18 cellular contexts compared by ENCODE assay signal in the genomic region with DNA sequence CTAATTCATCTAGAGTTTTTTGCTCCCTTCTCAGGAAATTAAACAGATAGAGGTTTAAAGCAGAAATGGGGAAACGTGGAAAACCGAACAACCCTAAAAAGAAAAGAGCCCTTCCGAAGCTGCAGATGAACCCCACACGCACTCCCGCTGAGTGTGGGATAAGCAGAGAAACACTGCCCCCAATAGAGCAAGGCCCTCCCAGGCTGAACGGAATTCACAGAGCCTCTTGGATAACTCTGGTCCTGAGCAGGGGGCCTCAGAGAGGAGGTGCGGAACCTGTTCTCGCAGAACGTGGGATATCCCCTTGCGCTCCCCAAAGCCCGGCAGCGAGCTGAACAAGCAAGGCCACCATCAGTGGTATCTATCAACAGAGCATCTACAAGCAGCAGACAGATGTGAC. TPM values are rescaled to one million over a fixed set of nuclear protein-coding genes. Genes with fewer than 3 reads are reported as not detected.
A peak's percentile ranks its signal among the peaks of the same experiment; 100 is the strongest.
DNase-seq lines count a peak whose midpoint lies in the region; ATAC-seq and TF ChIP-seq lines count a peak whose summit lies in the region.
"Had no signal": no experiment of that assay in that cellular context is flagged by ENCODE, and none has a peak within 500 bp of the region (broad histone marks: within the 10 kb centered on the region; RNA-seq: fewer than 3 reads in every experiment).

No MANE protein-coding gene starts in this region.

- H3K4me3 Mint-ChIP-seq in activated naive CD8-positive, alpha-beta T cell: no peak overlapping the region
- no peak overlapping the region for H3K4me3 Mint-ChIP-seq in activated naive CD8-positive, alpha-beta T cell treated with anti-CD3 and anti-CD28 coated beads for 36 hours
- no peak overlapping the region for H3K4me3 Mint-ChIP-seq in WTC11
- H3K4me3 Mint-ChIP-seq: memory B cell, type B pancreatic cell had no signal

- ATAC-seq in WTC11 (peak; percentile 64), right cardiac atrium (peak; percentile 21 to 35), psoas muscle (peak in 1 of 4 donors; percentile 39), HG03139 (IDR thresholded peaks at IDR 0.05; ENCODE audit: unreplicated experiment) (no peak), HG03342 (IDR thresholded peaks at IDR 0.05; ENCODE audit: unreplicated experiment) (no peak)

- no peak overlapping the region for H2AFZ ChIP-seq in smooth muscle cell (ENCODE audit: low read depth)
- H2AFZ ChIP-seq: parathyroid adenoma had no signal

- H3K27ac Mint-ChIP-seq in activated naive CD8-positive, alpha-beta T cell: peak overlapping the region; percentile 76
- no peak overlapping the region for H3K27ac Mint-ChIP-seq in activated naive CD8-positive, alpha-beta T cell treated with anti-CD3 and anti-CD28 coated beads for 36 hours
- peak overlapping the region; percentile 81 for H3K27ac Mint-ChIP-seq in WTC11
- H3K27ac Mint-ChIP-seq: type B pancreatic cell had no signal

- H3K27me3 Mint-ChIP-seq in activated naive CD8-positive, alpha-beta T cell: no peaks in the 10 kb centered on the region
- H3K27me3 Mint-ChIP-seq in activated naive CD8-positive, alpha-beta T cell treated with anti-CD3 and anti-CD28 coated beads for 36 hours: no peaks in the 10 kb centered on the region
- H3K27me3 Mint-ChIP-seq in WTC11 (ENCODE audit: low read depth): no peaks in the 10 kb centered on the region
- H3K27me3 Mint-ChIP-seq: memory B cell, type B pancreatic cell had no signal

- WGBS in right cardiac atrium: 74% methylated on average over 12 of the region's 12 CpGs
- WGBS in psoas muscle, 3 donors: 69 to 83% (median 74%) methylated on average over 12 of the region's 12 CpGs
- 89% methylated on average over 12 of the region's 12 CpGs for WGBS in smooth muscle cell (ENCODE audit: low lambda C conversion rate)

- no peaks in the 10 kb centered on the region for H3F3A ChIP-seq in smooth muscle cell (ENCODE audit: low read depth)

- H3K79me2 ChIP-seq in smooth muscle cell (ENCODE audit: low read depth): peaks cover 80% of the 10 kb centered on the region

- no peaks in the 10 kb centered on the region for H3K36me3 ChIP-seq in psoas muscle (ENCODE audit: insufficient read depth in 1 of 2, low read depth in 1 of 2)
- H3K36me3 ChIP-seq in smooth muscle cell (ENCODE audit: low read depth): no peaks in the 10 kb centered on the region

- no peak overlapping the region for H3K4me3 ChIP-seq in right cardiac atrium (ENCODE audit: low read length)
- H3K4me3 ChIP-seq in psoas muscle: no peak overlapping the region
- no peak overlapping the region for H3K4me3 ChIP-seq in smooth muscle cell

- intact Hi-C loops in right cardiac atrium (cut with DNase I) (no loop called here), psoas muscle (cut with DNase I) (no loop called here)

- H3K27me3 ChIP-seq in right cardiac atrium (ENCODE audit: control insufficient read depth, insufficient read depth): no peaks in the 10 kb centered on the region
- no peaks in the 10 kb centered on the region for H3K27me3 ChIP-seq in psoas muscle (ENCODE audit: insufficient read depth in 3 of 3, low read length in 2 of 3)
- H3K27me3 ChIP-seq in smooth muscle cell (ENCODE audit: low read depth): no peaks in the 10 kb centered on the region

- H3K4me1 ChIP-seq in right cardiac atrium (ENCODE audit: control insufficient read depth, insufficient read depth, low read length) (peaks cover 28% of the 10 kb centered on the region), psoas muscle (peaks cover 59% of the 10 kb centered on the region), smooth muscle cell (ENCODE audit: low read depth) (peaks cover 22% of the 10 kb centered on the region)
- H3K4me1 ChIP-seq: parathyroid adenoma had no signal

- peaks cover 80% of the 10 kb centered on the region for H3K4me1 Mint-ChIP-seq in activated naive CD8-positive, alpha-beta T cell (ENCODE audit: low read depth)
- H3K4me1 Mint-ChIP-seq in activated naive CD8-positive, alpha-beta T cell treated with anti-CD3 and anti-CD28 coated beads for 36 hours: peaks cover 78% of the 10 kb centered on the region
- peaks cover 92% of the 10 kb centered on the region for H3K4me1 Mint-ChIP-seq in WTC11

- no peak for TF ChIP-seq CTCF in WTC11 (IDR thresholded peaks at IDR 0.05)
- peak; percentile 8 for TF ChIP-seq CTCF in psoas muscle (IDR thresholded peaks at IDR 0.05)
- no peak for TF ChIP-seq CTCF in smooth muscle cell (IDR thresholded peaks at IDR 0.05; ENCODE audit: borderline replicate concordance, insufficient read depth, poor library complexity, severe bottlenecking)

- H3K9me3 ChIP-seq in right cardiac atrium (ENCODE audit: control insufficient read depth, low read length) (no peaks in the 10 kb centered on the region), psoas muscle (no peaks in the 10 kb centered on the region), smooth muscle cell (replicated peaks; ENCODE audit: low read depth) (no peaks in the 10 kb centered on the region)

- no peak overlapping the region for H3K9ac ChIP-seq in smooth muscle cell (ENCODE audit: low read depth)
- H3K9ac ChIP-seq: parathyroid adenoma had no signal

- no peak overlapping the region for H3K4me2 ChIP-seq in smooth muscle cell

- peaks cover 100% of the 10 kb centered on the region for H4K20me1 ChIP-seq in smooth muscle cell (ENCODE audit: low read depth)

- CTCF ChIA-PET in WTC11 (lab: Charles Lee): interaction anchor here (1.2 to 1.7 kb wide), 3 partner anchors 36 to 127 kb away, joined by 3 to 9 read pairs (median 4); no protein-coding TSS in a partner anchor

- H3K36me3 Mint-ChIP-seq in activated naive CD8-positive, alpha-beta T cell: no peaks in the 10 kb centered on the region
- H3K36me3 Mint-ChIP-seq in activated naive CD8-positive, alpha-beta T cell treated with anti-CD3 and anti-CD28 coated beads for 36 hours: peaks cover 7% of the 10 kb centered on the region
- H3K36me3 Mint-ChIP-seq in WTC11: peaks cover 10% of the 10 kb centered on the region

- no peak for DNase-seq in activated naive CD8-positive, alpha-beta T cell treated with anti-CD3 and anti-CD28 coated beads for 36 hours
- DNase-seq in WTC11 (ENCODE audit: low spot score) (peak; percentile 43), right cardiac atrium (no peak), psoas muscle (no peak), smooth muscle cell (lab: John Stamatoyannopoulos, UW; ENCODE audit: unreplicated experiment) (no peak)
- DNase-seq: ACHN; activated naive CD4-positive, alpha-beta T cell; KBM-7; NCI-H1436; stimulated activated CD8-positive, alpha-beta memory T cell treated with anti-CD3 and anti-CD28 coated beads, Interleukin-4, amount 100 ng/mL, for 48 hours; T1000 had no signal

- H3K27ac ChIP-seq in right cardiac atrium (ENCODE audit: low read length): no peak overlapping the region
- H3K27ac ChIP-seq in psoas muscle: no peak overlapping the region
- no peak overlapping the region for H3K27ac ChIP-seq in smooth muscle cell (ENCODE audit: low read depth)
- H3K27ac ChIP-seq: parathyroid adenoma, RWPE1 had no signal

- POLR2A ChIA-PET in WTC11 (lab: Charles Lee): interaction anchor here (0.5 to 0.9 kb wide), 4 partner anchors 25 to 123 kb away, joined by 3 to 4 read pairs (median 4); no protein-coding TSS in a partner anchor

- no peaks in the 10 kb centered on the region for H3K9me3 Mint-ChIP-seq in activated naive CD8-positive, alpha-beta T cell (ENCODE audit: low read depth)
- H3K9me3 Mint-ChIP-seq in activated naive CD8-positive, alpha-beta T cell treated with anti-CD3 and anti-CD28 coated beads for 36 hours: no peaks in the 10 kb centered on the region
- H3K9me3 Mint-ChIP-seq in WTC11: no peaks in the 10 kb centered on the region
- H3K9me3 Mint-ChIP-seq: memory B cell, type B pancreatic cell had no signal

TF ChIP-seq in WTC11, 78 proteins besides CTCF, POLR2A, EP300 and RAD21 (continues in another document):
- TF ChIP-seq, protein P1, sequence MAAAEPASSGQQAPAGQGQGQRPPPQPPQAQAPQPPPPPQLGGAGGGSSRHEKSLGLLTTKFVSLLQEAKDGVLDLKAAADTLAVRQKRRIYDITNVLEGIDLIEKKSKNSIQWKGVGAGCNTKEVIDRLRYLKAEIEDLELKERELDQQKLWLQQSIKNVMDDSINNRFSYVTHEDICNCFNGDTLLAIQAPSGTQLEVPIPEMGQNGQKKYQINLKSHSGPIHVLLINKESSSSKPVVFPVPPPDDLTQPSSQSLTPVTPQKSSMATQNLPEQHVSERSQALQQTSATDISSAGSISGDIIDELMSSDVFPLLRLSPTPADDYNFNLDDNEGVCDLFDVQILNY (CRISPR knock-in tag; IDR thresholded peaks at IDR 0.05): no peak
- TF ChIP-seq PREB (CRISPR knock-in tag; IDR thresholded peaks at IDR 0.05; ENCODE audit: borderline replicate concordance): no peak

RNA-seq across cellular contexts. Expression of gene SSBP3, which starts 44.9 kb away (rescaled TPM):
- total RNA-seq in activated naive CD8-positive, alpha-beta T cell treated with anti-CD3 and anti-CD28 coated beads for 36 hours: 10 to 100 TPM; 62.8 to 65.4 TPM
- 98.8 to 115 TPM (median 105 TPM) in 3 replicates for total RNA-seq in WTC11 (2021)
- 10 to 100 TPM; 25.4 to 55.8 (median 35.8) TPM for total RNA-seq in right cardiac atrium
- 32.5 TPM for polyA plus RNA-seq in right cardiac atrium
- 10 to 100 TPM; 13.8 to 24.2 (median 22.0) TPM for total RNA-seq in psoas muscle
- 10 to 100 TPM in 2 of 3 donors, 1 to 10 TPM in 1; 7.9 to 22.6 (median 12.5) TPM for polyA plus RNA-seq in psoas muscle
- total RNA-seq in smooth muscle cell: 30.1 and 42.3 TPM in 2 replicates
- polyA plus RNA-seq in smooth muscle cell: 23.6 and 26.5 TPM in 2 replicates

Comparison
In these comparisons a context has a peak if more than half of its experiments do, and no peak if none do; other contexts are left out.
1. ATAC-seq: peak in WTC11 (single experiment) and right cardiac atrium (2 of 2); none in HG03139 (single experiment) and HG03342 (single experiment).